ENCODE assay signal across 18 cellular contexts in the genomic region with DNA sequence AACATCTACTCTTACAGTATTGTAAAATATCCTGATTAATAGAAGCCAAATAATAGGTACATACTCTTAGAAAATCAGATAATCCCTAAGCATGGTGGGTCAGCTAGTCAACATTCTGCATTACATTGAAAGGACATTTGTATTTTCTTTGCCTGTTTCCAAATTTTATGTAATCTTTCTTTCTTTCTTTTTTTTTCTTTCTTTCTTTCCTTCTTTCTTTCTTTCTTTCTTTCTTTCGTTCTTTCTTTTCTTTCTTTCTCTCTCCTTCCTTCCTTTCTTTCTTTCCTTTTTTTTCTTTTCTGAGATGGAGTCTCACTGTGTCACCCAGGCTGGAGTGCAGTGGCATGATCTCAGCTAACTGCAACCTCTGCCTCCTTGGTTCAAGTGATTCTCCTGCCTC. TPM values are rescaled to one million over a fixed set of nuclear protein-coding genes. Genes with fewer than 3 reads are reported as not detected.
DNase-seq lines count a peak whose midpoint lies in the region; ATAC-seq, FAIRE-seq and TF ChIP-seq lines count a peak whose summit lies in the region.
"Had no signal": no experiment of that assay in that cellular context is flagged by ENCODE, and none has a peak within 500 bp of the region (broad histone marks: within the 10 kb centered on the region; RNA-seq: fewer than 3 reads in every experiment).

No MANE protein-coding gene starts in this region.

- H3K4me1 ChIP-seq in HEK293 (ENCODE audit: control insufficient read depth, insufficient read depth, low read length): peaks cover 23% of the 10 kb centered on the region
- peaks cover 34% of the 10 kb centered on the region for H3K4me1 ChIP-seq in astrocyte (ENCODE audit: insufficient read depth, low read length)
- H3K4me1 ChIP-seq in tibial artery: peaks cover under 1 to 87% (median 62%) of the 10 kb centered on the region in 4 donors

- H3K4me3 ChIP-seq in HEK293 (ENCODE audit: low read depth, low read length) (no peak overlapping the region), astrocyte (ENCODE audit: insufficient read depth, low read depth, low read length) (no peak overlapping the region), tibial artery (no peak overlapping the region)
- H3K4me3 ChIP-seq: BLaER1 treated with 17β-estradiol and CSF1 and Interleukin-3, amounts not matched to agents 10 nM and 100 nM had no signal

- POLR2A ChIA-PET in HEK293 (lab: Yijun Ruan, JAX): no interaction called here

- H4K20me1 ChIP-seq in astrocyte (ENCODE audit: insufficient read depth, low read length): no peaks in the 10 kb centered on the region
- H4K20me1 ChIP-seq: BLaER1 treated with 17β-estradiol and CSF1 and Interleukin-3, amounts not matched to agents 10 nM and 100 nM had no signal

- no peak overlapping the region for H3K9ac ChIP-seq in astrocyte (ENCODE audit: low read length)
- H3K9ac ChIP-seq: BLaER1 treated with 17β-estradiol and CSF1 and Interleukin-3, amounts not matched to agents 10 nM and 100 nM had no signal

- peaks cover 63% of the 10 kb centered on the region for H3K4me1 Mint-ChIP-seq in astrocyte (ENCODE audit: low read depth, unreplicated experiment)
- H3K4me1 Mint-ChIP-seq in stimulated activated memory B cell treated with anti-CD40 and anti-IgM and Interleukin-4, amounts not matched to agents 10 μg/mL and 1 μg/mL and 100 μg/mL, for 72 hours: peaks cover 52% of the 10 kb centered on the region

- FAIRE-seq in astrocyte (lab: Jason Lieb, UNC): no peak
- FAIRE-seq: H1 had no signal

- no peak for DNase-seq in astrocyte (ENCODE audit: low read depth)
- no peak for DNase-seq in tibial artery
- DNase-seq: Calu3; CD8-positive, alpha-beta T cell; DMS79 treated with DMSO at 0.1 percent for 48 hours; GF-D8; H9; IMR-90 had no signal

- TF ChIP-seq CTCF in HEK293 (tag by site-specific recombination; IDR thresholded peaks at IDR 0.05) (no peak), astrocyte (IDR thresholded peaks at IDR 0.05; ENCODE audit: insufficient read depth, low read depth, low read length) (no peak), tibial artery (IDR thresholded peaks at IDR 0.05) (no peak)

- H3K27ac ChIP-seq in HEK293 (ENCODE audit: extremely low read depth, low read depth, low read length) (no peak overlapping the region), astrocyte (ENCODE audit: low read depth, low read length) (no peak overlapping the region), tibial artery (peak overlapping the region; percentile 85 to 92)
- H3K27ac ChIP-seq: BLaER1 treated with 17β-estradiol and CSF1 and Interleukin-3, amounts not matched to agents 10 nM and 100 nM; HL-60 had no signal

- H3K27ac Mint-ChIP-seq in astrocyte (ENCODE audit: unreplicated experiment): peak overlapping the region; percentile 75
- H3K27ac Mint-ChIP-seq in stimulated activated memory B cell treated with anti-CD40 and anti-IgM and Interleukin-4, amounts not matched to agents 10 μg/mL and 1 μg/mL and 100 μg/mL, for 72 hours: peak overlapping the region; percentile 45
- H3K27ac Mint-ChIP-seq: B cell; CD8-positive, alpha-beta T cell; H9 had no signal

- no peak overlapping the region for H3K4me2 ChIP-seq in astrocyte (ENCODE audit: low read length)

- H3K36me3 ChIP-seq in HEK293 (ENCODE audit: control insufficient read depth in 2 of 2, insufficient read depth in 1 of 2, low read length in 2 of 2) (no peaks in the 10 kb centered on the region), astrocyte (ENCODE audit: insufficient read depth, low read length) (no peaks in the 10 kb centered on the region), tibial artery (no peaks in the 10 kb centered on the region)
- H3K36me3 ChIP-seq: BLaER1 treated with 17β-estradiol and CSF1 and Interleukin-3, amounts not matched to agents 10 nM and 100 nM had no signal

- CTCF ChIA-PET in HEK293 (lab: Yijun Ruan, JAX): interaction anchor here (0.6 kb wide), 1 partner anchor 273 kb away, joined by 3 read pairs; no protein-coding TSS in a partner anchor

- H2AFZ ChIP-seq in astrocyte (ENCODE audit: low read depth, low read length): no peak overlapping the region

- H3K27me3 ChIP-seq in astrocyte (ENCODE audit: insufficient read depth, low read length): no peaks in the 10 kb centered on the region
- H3K27me3 ChIP-seq in tibial artery: no peaks in the 10 kb centered on the region
- H3K27me3 ChIP-seq: BLaER1 treated with 17β-estradiol and CSF1 and Interleukin-3, amounts not matched to agents 10 nM and 100 nM had no signal

- no peaks in the 10 kb centered on the region for H3K27me3 Mint-ChIP-seq in astrocyte (ENCODE audit: low read depth, unreplicated experiment)
- no peaks in the 10 kb centered on the region for H3K27me3 Mint-ChIP-seq in stimulated activated memory B cell treated with anti-CD40 and anti-IgM and Interleukin-4, amounts not matched to agents 10 μg/mL and 1 μg/mL and 100 μg/mL, for 72 hours
- H3K27me3 Mint-ChIP-seq: B cell had no signal

- peaks cover 16% of the 10 kb centered on the region for H3K36me3 Mint-ChIP-seq in astrocyte (ENCODE audit: low read depth, unreplicated experiment)
- H3K36me3 Mint-ChIP-seq in stimulated activated memory B cell treated with anti-CD40 and anti-IgM and Interleukin-4, amounts not matched to agents 10 μg/mL and 1 μg/mL and 100 μg/mL, for 72 hours: peaks cover 19% of the 10 kb centered on the region
- H3K36me3 Mint-ChIP-seq: CD8-positive, alpha-beta T cell had no signal

- ATAC-seq in stimulated activated memory B cell treated with anti-CD40 and anti-IgM and Interleukin-4, amounts not matched to agents 10 μg/mL and 1 μg/mL and 100 μg/mL, for 72 hours: no peak
- ATAC-seq in GM21528 (IDR thresholded peaks at IDR 0.05; ENCODE audit: low FRiP score, unreplicated experiment) (no peak), HG03520 (IDR thresholded peaks at IDR 0.05; ENCODE audit: unreplicated experiment) (no peak)
- ATAC-seq: CD8-positive, alpha-beta T cell had no signal

- H3K9me3 ChIP-seq in HEK293 (ENCODE audit: control insufficient read depth, insufficient read depth, low read depth, low read length) (no peaks in the 10 kb centered on the region), astrocyte (ENCODE audit: insufficient read depth, low read depth, low read length) (no peaks in the 10 kb centered on the region), tibial artery (no peaks in the 10 kb centered on the region)

- H3K79me2 ChIP-seq in astrocyte (ENCODE audit: insufficient read depth, low read length): no peaks in the 10 kb centered on the region

- intact Hi-C loops in tibial artery (cut with DNase I; ENCODE audit: low total_unique reads): loop anchor here (5.0 kb wide), 1 partner anchor 40 kb away; no protein-coding TSS in a partner anchor

- no peak overlapping the region for H3K4me3 Mint-ChIP-seq in astrocyte (ENCODE audit: unreplicated experiment)
- H3K4me3 Mint-ChIP-seq in stimulated activated memory B cell treated with anti-CD40 and anti-IgM and Interleukin-4, amounts not matched to agents 10 μg/mL and 1 μg/mL and 100 μg/mL, for 72 hours: no peak overlapping the region
- H3K4me3 Mint-ChIP-seq: B cell; CD8-positive, alpha-beta T cell; H9 had no signal

- peaks cover 13% of the 10 kb centered on the region for H3K9me3 Mint-ChIP-seq in astrocyte (ENCODE audit: unreplicated experiment)
- peaks cover 8% of the 10 kb centered on the region for H3K9me3 Mint-ChIP-seq in stimulated activated memory B cell treated with anti-CD40 and anti-IgM and Interleukin-4, amounts not matched to agents 10 μg/mL and 1 μg/mL and 100 μg/mL, for 72 hours

TF ChIP-seq in HEK293, 187 proteins besides CTCF, POLR2A, EP300 and RAD21:
- 0 out of 2 replicates have a peak, but pooled peaks have one; percentile 52 for TF ChIP-seq ZNF521 (tag by site-specific recombination; IDR thresholded peaks at IDR 0.05)
- TF ChIP-seq ZNF302 (tag by site-specific recombination; IDR thresholded peaks at IDR 0.05; ENCODE audit: low read depth): no peak
- TF ChIP-seq ZNF366 (tag by site-specific recombination; conservative IDR thresholded peaks at IDR 0.05): peak; percentile 86

RNA-seq across cellular contexts. Expression of a gene that starts 18.9 kb away (rescaled TPM):
- total RNA-seq in astrocyte: 44.0 and 59.2 TPM in 2 replicates
- total RNA-seq: A172; CD8-positive, alpha-beta T cell; H9 had no signal

RNA-seq across cellular contexts. Expression of a gene that starts 51.3 kb away (rescaled TPM):
- total RNA-seq in astrocyte: 0.66 and 1.4 TPM in 2 replicates
- total RNA-seq: A172, HT1080 had no signal

Comparison
In these comparisons a context has a peak if more than half of its experiments do, and no peak if none do; other contexts are left out.
1. H3K27ac ChIP-seq: peak in tibial artery (2 of 2); none in HEK293 (single experiment) and astrocyte (single experiment).